In the genomic region with DNA sequence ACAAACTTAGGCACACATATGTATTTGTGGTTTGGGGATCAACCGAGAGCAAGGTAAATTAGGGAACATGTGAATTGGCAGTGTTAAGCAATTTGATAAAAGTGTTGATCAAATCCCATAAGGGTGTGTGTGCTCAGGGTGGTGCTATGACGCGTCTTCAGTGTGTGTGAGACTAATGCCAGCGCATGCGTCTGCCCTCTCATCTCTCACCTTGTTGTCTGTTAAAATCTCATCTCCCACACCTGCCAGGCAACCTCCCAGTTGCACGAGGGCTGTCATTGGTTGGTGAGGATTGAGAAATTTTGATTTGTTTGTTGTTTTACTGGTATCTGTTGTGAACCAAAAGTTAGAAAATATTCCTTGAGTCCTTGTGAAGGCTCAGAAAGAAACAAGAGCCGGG, we compare ENCODE assay signal across 24 cellular contexts.
"Had no signal": no experiment of that assay in that cellular context is flagged by ENCODE, and none has a peak within 500 bp of the region (broad histone marks: within the 10 kb centered on the region; RNA-seq: fewer than 3 reads in every experiment).

No MANE protein-coding gene starts in this region.

- H3K27ac Mint-ChIP-seq: activated CD4-positive, alpha-beta memory T cell treated with anti-CD3 and anti-CD28 coated beads for 36 hours; activated naive CD8-positive, alpha-beta T cell treated with anti-CD3 and anti-CD28 coated beads for 36 hours; effector memory CD8-positive, alpha-beta T cell; neural progenitor cell had no signal

- H3K9me3 ChIP-seq: colonic mucosa, gastroesophageal sphincter, lower lobe of right lung, spleen, upper lobe of left lung had no signal

- H3K9me3 Mint-ChIP-seq: activated CD4-positive, alpha-beta memory T cell treated with anti-CD3 and anti-CD28 coated beads for 36 hours; activated naive CD8-positive, alpha-beta T cell treated with anti-CD3 and anti-CD28 coated beads for 36 hours; effector memory CD8-positive, alpha-beta T cell; naive thymus-derived CD8-positive, alpha-beta T cell; neural progenitor cell had no signal

- ATAC-seq: effector memory CD8-positive, alpha-beta T cell; gastroesophageal sphincter; lower lobe of right lung; naive thymus-derived CD8-positive, alpha-beta T cell had no signal

- H3K4me1 Mint-ChIP-seq: activated naive CD8-positive, alpha-beta T cell treated with anti-CD3 and anti-CD28 coated beads for 36 hours had no signal

- DNase-seq: activated CD4-positive, alpha-beta memory T cell treated with anti-CD3 and anti-CD28 coated beads for 36 hours; activated CD4-positive, alpha-beta T cell treated with anti-CD3 and anti-CD28 coated beads for 48 hours; activated CD4-positive, CD25-positive, alpha-beta regulatory T cell; activated naive CD4-positive, alpha-beta T cell treated with Interleukin-2 at 50 U/mL for 16 hours; activated naive CD8-positive, alpha-beta T cell treated with anti-CD3 and anti-CD28 coated beads for 36 hours; activated T-cell treated with anti-CD3 and anti-CD28 coated beads, Interleukin-2, amount 50 U/mL, for 48 hours; dorsolateral prefrontal cortex; effector memory CD8-positive, alpha-beta T cell; head of caudate nucleus; hypothalamus; left cardiac atrium; lower lobe of right lung; naive thymus-derived CD8-positive, alpha-beta T cell; retina; spleen; stimulated activated CD4-positive, alpha-beta T cell treated with anti-CD3 and anti-CD28 coated beads, Interleukin-4, amount 100 ng/mL, for 1 hour; stimulated activated naive CD4-positive, alpha-beta T cell; T-helper 1 cell; T1000; upper lobe of left lung had no signal

- H3K9ac ChIP-seq: neural progenitor cell had no signal

- H3K36me3 ChIP-seq: colonic mucosa, gastroesophageal sphincter, lower lobe of right lung, neural progenitor cell, spleen, upper lobe of left lung had no signal

- H3K4me3 ChIP-seq: colonic mucosa, dorsolateral prefrontal cortex, gastroesophageal sphincter, lower lobe of right lung, neural progenitor cell, spleen, upper lobe of left lung had no signal

- H3K27me3 Mint-ChIP-seq: activated CD4-positive, alpha-beta memory T cell treated with anti-CD3 and anti-CD28 coated beads for 36 hours had no signal

- H3K27ac ChIP-seq: colonic mucosa, dorsolateral prefrontal cortex, epithelial cell of prostate, gastroesophageal sphincter, lower lobe of right lung, neural progenitor cell, spleen, upper lobe of left lung had no signal

- H3K27me3 ChIP-seq: colonic mucosa, dorsolateral prefrontal cortex, gastroesophageal sphincter, neural progenitor cell, upper lobe of left lung had no signal

- H3K4me3 Mint-ChIP-seq: activated CD4-positive, alpha-beta memory T cell treated with anti-CD3 and anti-CD28 coated beads for 36 hours; activated naive CD8-positive, alpha-beta T cell treated with anti-CD3 and anti-CD28 coated beads for 36 hours; effector memory CD8-positive, alpha-beta T cell; naive thymus-derived CD8-positive, alpha-beta T cell; neural progenitor cell had no signal

- H3K36me3 Mint-ChIP-seq: activated CD4-positive, alpha-beta memory T cell treated with anti-CD3 and anti-CD28 coated beads for 36 hours; activated naive CD8-positive, alpha-beta T cell treated with anti-CD3 and anti-CD28 coated beads for 36 hours; naive thymus-derived CD8-positive, alpha-beta T cell; neural progenitor cell had no signal

- H3K4me1 ChIP-seq: colonic mucosa, lower lobe of right lung, upper lobe of left lung had no signal
